18 cellular contexts compared by ENCODE assay signal in genomic region chr5:142817031-142817430, GRCh38. TPM values are rescaled to one million over a fixed set of nuclear protein-coding genes. Genes with fewer than 3 reads are reported as not detected.
DNase-seq lines count a peak whose midpoint lies in the region; ATAC-seq, FAIRE-seq and TF ChIP-seq lines count a peak whose summit lies in the region.
"Had no signal": no experiment of that assay in that cellular context is flagged by ENCODE, and none has a peak within 500 bp of the region (broad histone marks: within the 10 kb centered on the region; RNA-seq: fewer than 3 reads in every experiment).

No MANE protein-coding gene starts in this region.

- DNase-seq in NCI-H2171 treated with DMSO at 0.1 percent for 48 hours (lab: John Stamatoyannopoulos, UW) (peak; percentile 30), NCI-H2171 (lab: John Stamatoyannopoulos, UW) (no peak), HCT116 (ENCODE audit: low read depth, low spot score) (no peak), H1 (ENCODE audit: low read depth in 1 of 2, low spot score in 2 of 2) (no peak), GM23338 (ENCODE audit: low spot score) (no peak), spleen (no peak)
- DNase-seq: 8988T; CD4-positive, CD25-positive, alpha-beta regulatory T cell; DND-41; glutamatergic neuron; NCI-H1417; SW 1271 had no signal

- H3K79me2 ChIP-seq in HCT116 (ENCODE audit: insufficient read depth, low read length) (peaks cover 14% of the 10 kb centered on the region; the same call in 1 of the 2 replicates), H1 (ENCODE audit: control insufficient read depth in 1 of 2, insufficient read depth in 2 of 2, low read length in 2 of 2) (peaks cover 0 to 10% of the 10 kb centered on the region in 2 experiments; a peak in 2 of 4 replicates), GM23338 (replicated peaks; ENCODE audit: insufficient read depth) (peaks cover 9% of the 10 kb centered on the region)

- peaks cover 2% of the 10 kb centered on the region for H3K27me3 Mint-ChIP-seq in GM23338 (ENCODE audit: insufficient read depth, low read depth, poor library complexity)
- H3K27me3 Mint-ChIP-seq: activated naive CD8-positive, alpha-beta T cell; brain; CD4-positive, CD25-positive, alpha-beta regulatory T cell had no signal

- no peak for TF ChIP-seq EP300 in H1 (IDR thresholded peaks at IDR 0.05; ENCODE audit: borderline replicate concordance in 1 of 2, low read depth in 2 of 2, low read length in 2 of 2)

- no peak overlapping the region for H3K18ac ChIP-seq in H1 (ENCODE audit: extremely low read depth, low read length)

- H3K36me3 ChIP-seq in HCT116 (ENCODE audit: control insufficient read depth in 1 of 2, insufficient read depth in 2 of 2, low read length in 2 of 2) (no peaks in the 10 kb centered on the region), H1 (ENCODE audit: control insufficient read depth in 2 of 4, insufficient read depth in 4 of 4, low read length in 3 of 4) (no peaks in the 10 kb centered on the region), skeletal muscle tissue (ENCODE audit: control insufficient read depth in 3 of 3, insufficient read depth in 3 of 3, low read length in 3 of 3) (no peaks in the 10 kb centered on the region), GM23338 (ENCODE audit: insufficient read depth) (no peaks in the 10 kb centered on the region), spleen (no peaks in the 10 kb centered on the region)
- H3K36me3 ChIP-seq: upper lobe of left lung had no signal

- RAD21 ChIA-PET in HCT116 (lab: Charles Lee; ENCODE audit: low non-redundant PET in 1 of 2, low total read pairs in 2 of 2, uncharacterized antibody in 2 of 2, unreplicated experiment in 2 of 2) = no interaction called here

- peaks cover 3% of the 10 kb centered on the region for H3K79me1 ChIP-seq in H1 (ENCODE audit: low read depth, low read length)

- H3K36me3 Mint-ChIP-seq in GM23338 (ENCODE audit: low read depth) = no peaks in the 10 kb centered on the region; the same call in 2 of the 3 replicates
- H3K36me3 Mint-ChIP-seq: brain had no signal

- CTCF ChIA-PET in HCT116 (lab: Charles Lee) (no interaction called here), H1 (lab: Charles Lee; ENCODE audit: partially characterized antibody) (interaction anchor here (1.0 kb wide), 1 partner anchor 50 kb away, joined by 4 read pairs; no protein-coding TSS in a partner anchor)

- peaks cover 19% of the 10 kb centered on the region for H3K4me1 Mint-ChIP-seq in GM23338

- 93% methylated on average over 1 of the region's 1 CpG; no CpG with 5 or more reads in 1 of the 2 experiments for WGBS in H1 (ENCODE audit: extremely low coverage in 1 of 2, insufficient coverage in 1 of 2, insufficient read length in 1 of 2, insufficient replicate concordance in 2 of 2, low coverage in 1 of 2, low lambda C conversion rate in 2 of 2, missing lambda C conversion rate in 1 of 2), 2 experiments
- WGBS in spleen, 5 donors = 88 to 100% (median 96%) methylated on average over 1 of the region's 1 CpG

- H3K9me3 ChIP-seq in HCT116 (ENCODE audit: control insufficient read depth in 1 of 2, insufficient read depth in 1 of 2, low read depth in 1 of 2, low read length in 2 of 2) (no peaks in the 10 kb centered on the region), H1 (ENCODE audit: insufficient read depth in 2 of 2, low read depth in 1 of 2, low read length in 1 of 2) (no peaks in the 10 kb centered on the region), skeletal muscle tissue (ENCODE audit: control insufficient read depth in 3 of 3, low read length in 3 of 3) (no peaks in the 10 kb centered on the region), spleen (no peaks in the 10 kb centered on the region)
- H3K9me3 ChIP-seq: upper lobe of left lung had no signal

- H3K9ac ChIP-seq in HCT116 (ENCODE audit: low read length) = peak overlapping the region; percentile 9; the same call in 1 of the 2 replicates
- no peak overlapping the region for H3K9ac ChIP-seq in H1 (replicated peaks in 1 of 4; ENCODE audit: extremely low read depth in 1 of 4, low read depth in 3 of 4, low read length in 3 of 4)
- H3K9ac ChIP-seq in skeletal muscle tissue (ENCODE audit: low read depth in 1 of 3, low read length in 3 of 3) = no peak overlapping the region

- no peak overlapping the region for H3K14ac ChIP-seq in H1 (ENCODE audit: insufficient read length)

- H4K8ac ChIP-seq in H1 (ENCODE audit: extremely low read depth, insufficient read depth, low read length) = no peak overlapping the region

- no peaks in the 10 kb centered on the region for H3F3A ChIP-seq in GM23338 (replicated peaks; ENCODE audit: low read depth)

- H3K27ac ChIP-seq in HCT116 (ENCODE audit: low read depth, low read length) (peak overlapping the region; percentile 89), H1 (ENCODE audit: low read depth, low read length) (no peak overlapping the region), skeletal muscle tissue (ENCODE audit: low read depth, low read length) (peak overlapping the region; percentile 41), GM23338 (ENCODE audit: low read depth) (no peak overlapping the region), spleen (peak overlapping the region in 2 of 8 donors; percentile 12 to 13)

- TF ChIP-seq CTCF in HCT116 (IDR thresholded peaks at IDR 0.05 in 2 of 3, conservative IDR thresholded peaks at IDR 0.05 in 1 of 3; ENCODE audit: borderline replicate concordance in 1 of 3, insufficient read depth in 1 of 3, low read depth in 2 of 3, low read length in 2 of 3) (no peak), H1 (IDR thresholded peaks at IDR 0.05; ENCODE audit: control extremely low read depth in 1 of 3, insufficient read depth in 1 of 3, low read depth in 1 of 3, low read length in 3 of 3) (no peak), GM23338 (conservative IDR thresholded peaks at IDR 0.05; ENCODE audit: low read depth in 2 of 2) (no peak), spleen (IDR thresholded peaks at IDR 0.05 in 8 of 11, conservative IDR thresholded peaks at IDR 0.05 in 3 of 11) (no peak)

- H2BK12ac ChIP-seq in H1 (ENCODE audit: low read depth, low read length) = no peak overlapping the region

- H4K20me1 ChIP-seq in HCT116 (ENCODE audit: insufficient read depth) = no peaks in the 10 kb centered on the region
- peaks cover 0 to 3% of the 10 kb centered on the region in 2 experiments for H4K20me1 ChIP-seq in H1 (replicated peaks in 1 of 2; ENCODE audit: control insufficient read depth in 1 of 2, insufficient read depth in 2 of 2, low read length in 2 of 2)
- H4K20me1 ChIP-seq in GM23338 (replicated peaks; ENCODE audit: insufficient read depth) = no peaks in the 10 kb centered on the region; the same call in 1 of the 2 replicates

- POLR2A ChIA-PET in HCT116 (lab: Charles Lee) = no interaction called here
- POLR2A ChIA-PET in H1 (lab: Charles Lee; ENCODE audit: partially characterized antibody) = no interaction called here

- H2BK120ac ChIP-seq in H1 (replicated peaks; ENCODE audit: low read depth, low read length) = no peak overlapping the region

- H3K27me3 ChIP-seq in HCT116 (ENCODE audit: insufficient read depth, low read length) (no peaks in the 10 kb centered on the region), H1 (replicated peaks in 1 of 4; ENCODE audit: control insufficient read depth in 3 of 4, extremely low read depth in 1 of 4, insufficient read depth in 3 of 4, low read length in 3 of 4) (no peaks in the 10 kb centered on the region), skeletal muscle tissue (ENCODE audit: control insufficient read depth in 3 of 3, insufficient read depth in 3 of 3, low read length in 3 of 3) (no peaks in the 10 kb centered on the region), GM23338 (ENCODE audit: insufficient read depth) (no peaks in the 10 kb centered on the region), spleen (replicated peaks in 1 of 7) (no peaks in the 10 kb centered on the region)
- H3K27me3 ChIP-seq: upper lobe of left lung had no signal

- H3K4me3 ChIP-seq in HCT116 (replicated peaks in 1 of 2; ENCODE audit: low read depth in 1 of 2, low read length in 2 of 2) = no peak overlapping the region
- no peak overlapping the region for H3K4me3 ChIP-seq in H1 (ENCODE audit: extremely low read depth in 1 of 4, insufficient read depth in 2 of 4, low read depth in 3 of 4, low read length in 4 of 4)
- H3K4me3 ChIP-seq in skeletal muscle tissue (ENCODE audit: low read length in 3 of 3) = no peak overlapping the region
- no peak overlapping the region for H3K4me3 ChIP-seq in GM23338
- H3K4me3 ChIP-seq in spleen = no peak overlapping the region
- H3K4me3 ChIP-seq: skin epidermis, upper lobe of left lung had no signal

- H3K56ac ChIP-seq in H1 (replicated peaks; ENCODE audit: insufficient read length, low read depth, low read length) = no peak overlapping the region

- TF ChIP-seq POLR2A in HCT116 (IDR thresholded peaks at IDR 0.05; ENCODE audit: borderline replicate concordance, extremely low read depth, insufficient read depth, insufficient read length) (no peak), H1 (IDR thresholded peaks at IDR 0.05; ENCODE audit: control extremely low read depth in 1 of 2, low read depth in 2 of 2, low read length in 2 of 2) (no peak), spleen (IDR thresholded peaks at IDR 0.05) (no peak)

- no peak overlapping the region for H3K27ac Mint-ChIP-seq in GM23338

- no peaks in the 10 kb centered on the region for H3K23me2 ChIP-seq in H1 (ENCODE audit: low read depth, low read length)

- no peak overlapping the region for H2BK20ac ChIP-seq in H1 (ENCODE audit: low read length)

- peak overlapping the region; percentile 84 for H3K4me2 ChIP-seq in HCT116 (ENCODE audit: low read length)
- no peak overlapping the region for H3K4me2 ChIP-seq in H1 (ENCODE audit: insufficient read depth in 1 of 2, low read depth in 2 of 2, low read length in 2 of 2)
- no peak overlapping the region for H3K4me2 ChIP-seq in GM23338

- H4K5ac ChIP-seq in H1 (ENCODE audit: insufficient read length, low read depth, low read length) = no peak overlapping the region

- 0 out of 2 replicates have a peak overlapping the region, but pooled peaks have one; percentile 27 for H2AK5ac ChIP-seq in H1 (ENCODE audit: low read depth, low read length)

- no peak overlapping the region for H3K4ac ChIP-seq in H1 (replicated peaks; ENCODE audit: insufficient read length, low read depth, low read length)

- no peak overlapping the region for H4K91ac ChIP-seq in H1 (replicated peaks; ENCODE audit: insufficient read length, low read length)

- no peak overlapping the region for H3K23ac ChIP-seq in H1 (ENCODE audit: insufficient read length)

- H3K9me3 Mint-ChIP-seq in GM23338 = no peaks in the 10 kb centered on the region

- ATAC-seq in HCT116 = no peak
- ATAC-seq in GM23338 = no peak
- ATAC-seq in HG03025 (IDR thresholded peaks at IDR 0.05; ENCODE audit: low FRiP score, unreplicated experiment) = no peak

- H3K9me2 ChIP-seq in HCT116 (ENCODE audit: insufficient read depth) (no peaks in the 10 kb centered on the region), GM23338 (ENCODE audit: insufficient read depth) (0 out of 2 replicates have a peak, but pooled peaks cover 3% of the 10 kb centered on the region)

- 0 out of 2 replicates have a peak overlapping the region, but pooled peaks have one; percentile 52 for H2BK5ac ChIP-seq in H1 (ENCODE audit: low read depth, low read length)

- no peak for TF ChIP-seq RAD21 in HCT116 (IDR thresholded peaks at IDR 0.05; ENCODE audit: low read depth)
- no peak for TF ChIP-seq RAD21 in H1 (IDR thresholded peaks at IDR 0.05 in 1 of 2, conservative IDR thresholded peaks at IDR 0.05 in 1 of 2; ENCODE audit: low read depth in 2 of 2, low read length in 2 of 2)

- BruUV-seq in HCT116 (replicated peaks; lab: Mats Ljungman, UMichigan) = no TSS peak

- FAIRE-seq in H1 (lab: Jason Lieb, UNC) = no peak

- H3K4me1 ChIP-seq in HCT116 (ENCODE audit: control insufficient read depth in 1 of 2, insufficient read depth in 2 of 2, low read length in 2 of 2) (peaks cover 72 to 76% of the 10 kb centered on the region in 2 experiments), H1 (replicated peaks in 1 of 4; ENCODE audit: control insufficient read depth in 3 of 4, insufficient read depth in 4 of 4, low read length in 3 of 4) (peaks cover 0 to 8% (median 6%) of the 10 kb centered on the region in 4 experiments; a peak in 4 of 7 replicates), skeletal muscle tissue (ENCODE audit: control insufficient read depth in 3 of 3, insufficient read depth in 3 of 3, low read length in 3 of 3) (peaks cover 55 to 62% (median 62%) of the 10 kb centered on the region in 3 donors), GM23338 (ENCODE audit: insufficient read depth) (peaks cover 14% of the 10 kb centered on the region), spleen (peaks cover 0 to 86% (median 37%) of the 10 kb centered on the region in 6 donors)

- H3K4me3 Mint-ChIP-seq in GM23338 = no peak overlapping the region
- H3K4me3 Mint-ChIP-seq: activated naive CD8-positive, alpha-beta T cell; brain; CD4-positive, CD25-positive, alpha-beta regulatory T cell had no signal

- H2AFZ ChIP-seq in HCT116 (ENCODE audit: low read depth, low read length, poor library complexity, severe bottlenecking) (no peak overlapping the region), H1 (ENCODE audit: low read length) (no peak overlapping the region), GM23338 (no peak overlapping the region)

- H2BK15ac ChIP-seq in H1 (ENCODE audit: low read length) = no peak overlapping the region

- intact Hi-C loops in HCT116 (cut with micrococcal nuclease) = no loop called here
- intact Hi-C loops in spleen (cut with DNase I; ENCODE audit: low total_unique reads) = no loop called here

RNA-seq across cellular contexts. Expression of gene ARHGAP26, which starts 46.9 kb away (rescaled TPM):
- total RNA-seq in HCT116 (2021; ENCODE audit: unreplicated experiment) (34.5 TPM), skeletal muscle tissue (28.7 TPM), spleen (100 to 1,000 TPM in 1 of 7 donors, 10 to 100 TPM in 6; 33.6 to 148 (median 65.9) TPM)
- 8.3 and 11.5 TPM in 2 replicates for polyA plus RNA-seq in HCT116 (2012)
- total RNA-seq in H1 (2021; fragmentation: NEBNext Ultra II Directional; extraction: Animal tissue kit (Norgen Biotek cat#: 25700)) = 20.6 and 24.8 TPM in 2 replicates
- polyA plus RNA-seq in H1 (2011; rRNA removed) (7.1 and 8.4 TPM in 2 replicates), GM23338 (2016; fragmentation: Nextera tagmentation; extraction: Ambion mirVana) (9.5 and 10.5 TPM in 2 replicates), spleen (1 to 10 TPM; 4.2 to 5.9 (median 4.2) TPM)
- 7.8 TPM for polyA plus RNA-seq in H1 (2011; cell fraction: cytosol; rRNA removed)
- polyA plus RNA-seq in H1 (2011; cell fraction: nucleus; rRNA removed) = 31.4 TPM
- polyA plus RNA-seq in H1 (2012, experiment 1 of 2) = 12.0 to 19.8 TPM (median 15.5 TPM) in 4 replicates
- polyA plus RNA-seq in H1 (2012, experiment 2 of 2) = 1.9 TPM
- 13.2 TPM for polyA plus RNA-seq in H1 (2013, experiment 1 of 2)
- 13.5 TPM for polyA plus RNA-seq in H1 (2013, experiment 2 of 2)
- 33.1 and 43.4 TPM in 2 replicates for polyA minus RNA-seq in H1 (2011; rRNA and poly(A)+ RNA removed)
- polyA minus RNA-seq in H1 (2011; cell fraction: cytosol; rRNA and poly(A)+ RNA removed) = 14.5 TPM
- 134 TPM for polyA minus RNA-seq in H1 (2011; cell fraction: nucleus; rRNA and poly(A)+ RNA removed)
- total RNA-seq in GM23338 (2014; rRNA removed; shearing (Covaris generic)) = 11.0 and 16.8 TPM in 2 replicates

Comparison
In these comparisons a context has a peak if more than half of its experiments do, and no peak if none do; other contexts are left out.
1. H3K27ac ChIP-seq: peak in HCT116 (single experiment) and skeletal muscle tissue (single experiment); none in H1 (single experiment) and GM23338 (single experiment).